Comparison of ENCODE assay signal across 1 cellular context in genomic region chr2:191228861-191229260, GRCh38.
TF ChIP-seq lines count a peak whose summit lies in the region.

No MANE protein-coding gene starts in this region.

TF ChIP-seq in GM23338, 12 proteins besides CTCF, POLR2A, EP300 and RAD21 (continued from another document):
- TF ChIP-seq, protein P1, sequence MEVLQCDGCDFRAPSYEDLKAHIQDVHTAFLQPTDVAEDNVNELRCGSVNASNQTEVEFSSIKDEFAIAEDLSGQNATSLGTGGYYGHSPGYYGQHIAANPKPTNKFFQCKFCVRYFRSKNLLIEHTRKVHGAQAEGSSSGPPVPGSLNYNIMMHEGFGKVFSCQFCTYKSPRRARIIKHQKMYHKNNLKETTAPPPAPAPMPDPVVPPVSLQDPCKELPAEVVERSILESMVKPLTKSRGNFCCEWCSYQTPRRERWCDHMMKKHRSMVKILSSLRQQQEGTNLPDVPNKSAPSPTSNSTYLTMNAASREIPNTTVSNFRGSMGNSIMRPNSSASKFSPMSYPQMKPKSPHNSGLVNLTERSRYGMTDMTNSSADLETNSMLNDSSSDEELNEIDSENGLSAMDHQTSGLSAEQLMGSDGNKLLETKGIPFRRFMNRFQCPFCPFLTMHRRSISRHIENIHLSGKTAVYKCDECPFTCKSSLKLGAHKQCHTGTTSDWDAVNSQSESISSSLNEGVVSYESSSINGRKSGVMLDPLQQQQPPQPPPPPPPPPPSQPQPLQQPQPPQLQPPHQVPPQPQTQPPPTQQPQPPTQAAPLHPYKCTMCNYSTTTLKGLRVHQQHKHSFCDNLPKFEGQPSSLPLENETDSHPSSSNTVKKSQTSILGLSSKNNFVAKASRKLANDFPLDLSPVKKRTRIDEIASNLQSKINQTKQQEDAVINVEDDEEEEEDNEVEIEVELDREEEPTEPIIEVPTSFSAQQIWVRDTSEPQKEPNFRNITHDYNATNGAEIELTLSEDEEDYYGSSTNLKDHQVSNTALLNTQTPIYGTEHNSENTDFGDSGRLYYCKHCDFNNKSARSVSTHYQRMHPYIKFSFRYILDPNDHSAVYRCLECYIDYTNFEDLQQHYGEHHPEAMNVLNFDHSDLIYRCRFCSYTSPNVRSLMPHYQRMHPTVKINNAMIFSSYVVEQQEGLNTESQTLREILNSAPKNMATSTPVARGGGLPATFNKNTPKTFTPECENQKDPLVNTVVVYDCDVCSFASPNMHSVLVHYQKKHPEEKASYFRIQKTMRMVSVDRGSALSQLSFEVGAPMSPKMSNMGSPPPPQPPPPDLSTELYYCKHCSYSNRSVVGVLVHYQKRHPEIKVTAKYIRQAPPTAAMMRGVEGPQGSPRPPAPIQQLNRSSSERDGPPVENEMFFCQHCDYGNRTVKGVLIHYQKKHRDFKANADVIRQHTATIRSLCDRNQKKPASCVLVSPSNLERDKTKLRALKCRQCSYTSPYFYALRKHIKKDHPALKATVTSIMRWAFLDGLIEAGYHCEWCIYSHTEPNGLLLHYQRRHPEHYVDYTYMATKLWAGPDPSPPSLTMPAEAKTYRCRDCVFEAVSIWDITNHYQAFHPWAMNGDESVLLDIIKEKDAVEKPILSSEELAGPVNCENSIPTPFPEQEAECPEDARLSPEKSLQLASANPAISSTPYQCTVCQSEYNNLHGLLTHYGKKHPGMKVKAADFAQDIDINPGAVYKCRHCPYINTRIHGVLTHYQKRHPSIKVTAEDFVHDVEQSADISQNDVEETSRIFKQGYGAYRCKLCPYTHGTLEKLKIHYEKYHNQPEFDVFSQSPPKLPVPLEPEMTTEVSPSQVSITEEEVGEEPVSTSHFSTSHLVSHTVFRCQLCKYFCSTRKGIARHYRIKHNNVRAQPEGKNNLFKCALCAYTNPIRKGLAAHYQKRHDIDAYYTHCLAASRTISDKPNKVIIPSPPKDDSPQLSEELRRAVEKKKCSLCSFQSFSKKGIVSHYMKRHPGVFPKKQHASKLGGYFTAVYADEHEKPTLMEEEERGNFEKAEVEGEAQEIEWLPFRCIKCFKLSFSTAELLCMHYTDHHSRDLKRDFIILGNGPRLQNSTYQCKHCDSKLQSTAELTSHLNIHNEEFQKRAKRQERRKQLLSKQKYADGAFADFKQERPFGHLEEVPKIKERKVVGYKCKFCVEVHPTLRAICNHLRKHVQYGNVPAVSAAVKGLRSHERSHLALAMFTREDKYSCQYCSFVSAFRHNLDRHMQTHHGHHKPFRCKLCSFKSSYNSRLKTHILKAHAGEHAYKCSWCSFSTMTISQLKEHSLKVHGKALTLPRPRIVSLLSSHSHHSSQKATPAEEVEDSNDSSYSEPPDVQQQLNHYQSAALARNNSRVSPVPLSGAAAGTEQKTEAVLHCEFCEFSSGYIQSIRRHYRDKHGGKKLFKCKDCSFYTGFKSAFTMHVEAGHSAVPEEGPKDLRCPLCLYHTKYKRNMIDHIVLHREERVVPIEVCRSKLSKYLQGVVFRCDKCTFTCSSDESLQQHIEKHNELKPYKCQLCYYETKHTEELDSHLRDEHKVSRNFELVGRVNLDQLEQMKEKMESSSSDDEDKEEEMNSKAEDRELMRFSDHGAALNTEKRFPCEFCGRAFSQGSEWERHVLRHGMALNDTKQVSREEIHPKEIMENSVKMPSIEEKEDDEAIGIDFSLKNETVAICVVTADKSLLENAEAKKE (CRISPR knock-in tag; IDR thresholded peaks at IDR 0.05) = no peak
- TF ChIP-seq JUNB (IDR thresholded peaks at IDR 0.05; ENCODE audit: unreplicated experiment) (no peak), POLR2AphosphoS5 (IDR thresholded peaks at IDR 0.05; ENCODE audit: low read depth) (no peak), ZNF114 (CRISPR knock-in tag; IDR thresholded peaks at IDR 0.05) (no peak), EZH2 (IDR thresholded peaks at IDR 0.05; ENCODE audit: low read depth, unreplicated experiment) (no peak), ETS1 (IDR thresholded peaks at IDR 0.05) (no peak), REST (IDR thresholded peaks at IDR 0.05; ENCODE audit: unreplicated experiment) (no peak), ZNF331 (CRISPR knock-in tag; IDR thresholded peaks at IDR 0.05; ENCODE audit: low read depth) (no peak), STAT1 (IDR thresholded peaks at IDR 0.05; ENCODE audit: unreplicated experiment) (no peak), EZH2phosphoT487 (IDR thresholded peaks at IDR 0.05; ENCODE audit: unreplicated experiment) (no peak)
